8 cellular contexts compared by ENCODE assay signal in genomic region chr6:142746524-142746923, GRCh38.
DNase-seq lines count a peak whose midpoint lies in the region; ATAC-seq, FAIRE-seq and TF ChIP-seq lines count a peak whose summit lies in the region.

No MANE protein-coding gene starts in this region.

- H3K9me3 ChIP-seq in GM12878 (replicated peaks; ENCODE audit: control insufficient read depth, insufficient read depth, low read length): no peaks in the 10 kb centered on the region
- no peaks in the 10 kb centered on the region for H3K9me3 ChIP-seq in left lung
- no peaks in the 10 kb centered on the region for H3K9me3 ChIP-seq in uterus

- no TSS peak for BruUV-seq in GM12878 (replicated peaks; lab: Mats Ljungman, UMichigan)

- H3K36me3 ChIP-seq in GM12878 (ENCODE audit: control insufficient read depth in 2 of 2, insufficient read depth in 2 of 2, low read length in 1 of 2) (no peaks in the 10 kb centered on the region), left lung (no peaks in the 10 kb centered on the region), uterus (no peaks in the 10 kb centered on the region)

- H3K4me2 ChIP-seq in GM12878 (ENCODE audit: control insufficient read depth, insufficient read depth): no peak overlapping the region

- intact Hi-C loops in GM12878 (cut with micrococcal nuclease; ENCODE audit: unreplicated experiment): loop anchor here (1.0 to 10.0 kb wide), 4 partner anchors 96 to 281 kb away; no protein-coding TSS in a partner anchor
- intact Hi-C loops in left lung (cut with DNase I): no loop called here
- intact Hi-C loops in uterus (cut with DNase I; ENCODE audit: low total_unique reads): no loop called here

- peak; percentile 51 for ATAC-seq in GM19328 (IDR thresholded peaks at IDR 0.05; ENCODE audit: unreplicated experiment)
- ATAC-seq in GM12878: peak; percentile 92
- ATAC-seq in left lung: peak; percentile 40
- ATAC-seq in GM19023 (IDR thresholded peaks at IDR 0.05; ENCODE audit: unreplicated experiment): no peak

- CTCF ChIA-PET in GM12878 (lab: Yijun Ruan, JAX): interaction anchor here (0.7 to 4.1 kb wide), 32 partner anchors 9 to 280 kb away, joined by 3 to 29 read pairs (median 4); no protein-coding TSS in a partner anchor

- H3K27me3 ChIP-seq in GM12878 (replicated peaks in 1 of 2; ENCODE audit: control insufficient read depth in 2 of 2, insufficient read depth in 2 of 2, low read length in 1 of 2) (no peaks in the 10 kb centered on the region), left lung (no peaks in the 10 kb centered on the region), uterus (no peaks in the 10 kb centered on the region)

- no peak for FAIRE-seq in GM12878 (lab: Jason Lieb, UNC)

- H3K4me3 ChIP-seq in GM12878 (no peak overlapping the region), left lung (no peak overlapping the region), uterus (no peak overlapping the region)

- H3K4me1 ChIP-seq in GM12878 (ENCODE audit: control insufficient read depth, insufficient read depth, low read length) (no peaks in the 10 kb centered on the region), left lung (no peaks in the 10 kb centered on the region), uterus (no peaks in the 10 kb centered on the region)

- POLR2A ChIA-PET in GM12878 (lab: Charles Lee): interaction anchor here (0.7 kb wide), 1 partner anchor 139 kb away, joined by 3 read pairs; no protein-coding TSS in a partner anchor

- no peak for TF ChIP-seq EP300 in GM12878 (IDR thresholded peaks at IDR 0.05; ENCODE audit: borderline replicate concordance in 1 of 2, control insufficient read depth in 1 of 2, low read depth in 2 of 2, low read length in 2 of 2)

- peak; percentile 33 for DNase-seq in CD1c-positive myeloid dendritic cell (ENCODE audit: extremely low spot score)
- DNase-seq in NAMALWA (ENCODE audit: low spot score): peak; percentile 71
- no peak for DNase-seq in GM12878 (ENCODE audit: low read depth, low spot score)
- no peak for DNase-seq in left lung
- DNase-seq in uterus: no peak
- no peak for DNase-seq in NCI-H1092 (lab: John Stamatoyannopoulos, UW)

- in situ Hi-C loops in GM12878 (cut with MboI): no loop called here

- H3K27ac ChIP-seq in GM12878 (ENCODE audit: control insufficient read depth, insufficient read depth): no peak overlapping the region
- no peak overlapping the region for H3K27ac ChIP-seq in left lung
- H3K27ac ChIP-seq in uterus: no peak overlapping the region

- no peak overlapping the region for H2AFZ ChIP-seq in GM12878 (ENCODE audit: control insufficient read depth, low read depth, low read length)

- no peaks in the 10 kb centered on the region for H3K79me2 ChIP-seq in GM12878 (ENCODE audit: control insufficient read depth, insufficient read depth, low read length)

- SMC1A ChIA-PET in GM12878 (lab: Charles Lee; ENCODE audit: uncharacterized antibody, unreplicated experiment): interaction anchor here (0.8 to 6.6 kb wide), 28 partner anchors 10 to 533 kb away, joined by 3 to 33 read pairs (median 4); no protein-coding TSS in a partner anchor

- peak; percentile 67 for TF ChIP-seq RAD21 in GM12878 (IDR thresholded peaks at IDR 0.05; ENCODE audit: insufficient read depth, low read depth, low read length)

- TF ChIP-seq CTCF in GM12878 (IDR thresholded peaks at IDR 0.05 in 2 of 3, conservative IDR thresholded peaks at IDR 0.05 in 1 of 3; ENCODE audit: control insufficient read depth in 2 of 3, extremely low read depth in 1 of 3, insufficient read depth in 1 of 3, low read depth in 3 of 3, low read length in 3 of 3) (peak; percentile 46 to 60 (median 56); a peak in 5 of 6 replicates), left lung (IDR thresholded peaks at IDR 0.05) (peak; percentile 29 to 35), uterus (IDR thresholded peaks at IDR 0.05) (peak in 3 of 4 experiments; percentile 15 to 32 (median 20))

- TF ChIP-seq POLR2A in GM12878 (IDR thresholded peaks at IDR 0.05; ENCODE audit: low read depth, low read length): no peak
- TF ChIP-seq POLR2A in uterus (IDR thresholded peaks at IDR 0.05): no peak

- no peaks in the 10 kb centered on the region for H4K20me1 ChIP-seq in GM12878 (ENCODE audit: control insufficient read depth, insufficient read depth)

- H3K9ac ChIP-seq in GM12878 (ENCODE audit: control insufficient read depth, insufficient read depth, low read length): no peak overlapping the region

- RAD21 ChIA-PET in GM12878 (lab: Charles Lee; ENCODE audit: unreplicated experiment): interaction anchor here (0.8 to 2.8 kb wide), 10 partner anchors 29 to 280 kb away, joined by 3 to 19 read pairs (median 5); no protein-coding TSS in a partner anchor

- 90% methylated on average over 2 of the region's 2 CpGs for WGBS in GM12878 (ENCODE audit: insufficient coverage, insufficient replicate concordance, low lambda C conversion rate, missing lambda C conversion rate)

TF ChIP-seq in GM12878, 131 proteins besides CTCF, POLR2A, EP300 and RAD21:
- TF ChIP-seq ZBED1 (IDR thresholded peaks at IDR 0.05; ENCODE audit: borderline replicate concordance): no peak
- TF ChIP-seq SMC3 (IDR thresholded peaks at IDR 0.05; ENCODE audit: borderline replicate concordance, low read length): peak; percentile 76

Comparison
In these comparisons a context has a peak if more than half of its experiments do, and no peak if none do; other contexts are left out.
1. DNase-seq: peak in CD1c-positive myeloid dendritic cell (single experiment) and NAMALWA (single experiment); none in GM12878 (single experiment), left lung (0 of 2), uterus (0 of 2) and NCI-H1092 (single experiment).
2. Peak in every context shown above with its lines, with median percentiles within 50 percentile points of each other: CTCF ChIP-seq.